Comparison of ENCODE assay signal across 1 cellular context in genomic region chr4:185068837-185069236, GRCh38.
TF ChIP-seq lines count a peak whose summit lies in the region.

No MANE protein-coding gene starts in this region.

TF ChIP-seq in K562, 482 proteins besides CTCF, POLR2A, EP300 and RAD21:
- TF ChIP-seq BMI1 (IDR thresholded peaks at IDR 0.05; ENCODE audit: low read length) (0 out of 2 replicates have a peak, but pooled peaks have one; percentile 28), ZNF316 (IDR thresholded peaks at IDR 0.05) (0 out of 2 replicates have a peak, but pooled peaks have one; percentile 20), MCM5 (IDR thresholded peaks at IDR 0.05; ENCODE audit: low read depth) (no peak), NFE2 (IDR thresholded peaks at IDR 0.05; ENCODE audit: low read depth) (peak; percentile 54)
